In the genomic region with DNA sequence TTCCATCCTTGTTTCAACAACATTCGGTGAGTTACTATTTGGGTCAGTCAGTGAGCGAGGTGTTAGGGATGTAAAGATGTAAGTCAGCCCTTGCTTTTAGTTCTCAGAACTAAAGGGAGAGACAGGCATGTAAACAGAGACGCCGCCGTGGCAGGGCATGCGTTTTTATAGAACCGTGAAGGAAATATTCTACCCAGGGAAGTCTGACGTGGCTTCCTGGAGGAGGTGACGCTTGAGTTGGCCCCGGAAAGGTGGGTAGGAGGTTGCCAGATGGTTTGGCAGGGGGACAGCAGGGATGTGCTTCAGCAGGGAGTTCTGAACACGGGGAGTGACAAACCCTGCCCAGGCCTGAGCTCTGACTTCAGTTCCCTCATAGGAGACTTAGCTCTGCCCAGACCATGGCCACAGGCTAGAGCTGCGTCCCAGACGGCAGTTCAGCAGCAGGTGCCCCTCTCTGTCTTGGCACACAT, we compare ENCODE assay signal across 12 cellular contexts. TPM values are rescaled to one million over a fixed set of nuclear protein-coding genes. Genes with fewer than 3 reads are reported as not detected.
A peak's percentile ranks its signal among the peaks of the same experiment; 100 is the strongest.
DNase-seq lines count a peak whose midpoint lies in the region; ATAC-seq, FAIRE-seq and TF ChIP-seq lines count a peak whose summit lies in the region.
"Had no signal": no experiment of that assay in that cellular context is flagged by ENCODE, and none has a peak within 500 bp of the region (broad histone marks: within the 10 kb centered on the region; RNA-seq: fewer than 3 reads in every experiment).

No MANE protein-coding gene starts in this region.

- no TSS peak for BruUV-seq in GM12878 (replicated peaks; lab: Mats Ljungman, UMichigan)
- BruUV-seq in mammary epithelial cell (replicated peaks; lab: Mats Ljungman, UMichigan), result no TSS peak

- H3K79me2 ChIP-seq in GM12878 (ENCODE audit: control insufficient read depth, insufficient read depth, low read length) (no peaks in the 10 kb centered on the region), mammary epithelial cell (ENCODE audit: insufficient read depth, low read length) (no peaks in the 10 kb centered on the region)

- 7% methylated on average over 13 of the region's 13 CpGs for WGBS in GM12878 (ENCODE audit: insufficient coverage, insufficient replicate concordance, low lambda C conversion rate, missing lambda C conversion rate)
- WGBS in mammary epithelial cell (ENCODE audit: low coverage, missing lambda C conversion rate), result 90% methylated on average over 11 of the region's 13 CpGs

- peaks cover 14% of the 10 kb centered on the region for H3K4me1 ChIP-seq in GM12878 (ENCODE audit: control insufficient read depth, insufficient read depth, low read length)
- H3K4me1 ChIP-seq in stomach smooth muscle (ENCODE audit: control insufficient read depth, insufficient read depth, low read length), result peaks cover 25% of the 10 kb centered on the region
- no peaks in the 10 kb centered on the region for H3K4me1 ChIP-seq in mammary epithelial cell (ENCODE audit: insufficient read depth, low read length)

- RAD21 ChIA-PET in GM12878 (lab: Charles Lee; ENCODE audit: unreplicated experiment), result no interaction called here

- SMC1A ChIA-PET in GM12878 (lab: Charles Lee; ENCODE audit: uncharacterized antibody, unreplicated experiment), result no interaction called here

- H3K9me3 ChIP-seq in GM12878 (replicated peaks; ENCODE audit: control insufficient read depth, insufficient read depth, low read length) (no peaks in the 10 kb centered on the region), stomach smooth muscle (ENCODE audit: control insufficient read depth in 2 of 2, low read length in 2 of 2) (no peaks in the 10 kb centered on the region), mammary epithelial cell (replicated peaks; ENCODE audit: insufficient read depth, low read length) (no peaks in the 10 kb centered on the region)

- FAIRE-seq in GM12878 (lab: Jason Lieb, UNC), result no peak
- FAIRE-seq: colon had no signal

- DNase-seq in NCI-H2171 (lab: John Stamatoyannopoulos, UW) (peak; percentile 3), GM12878 (ENCODE audit: low read depth, low spot score) (no peak), left kidney (ENCODE audit: low read depth, low spot score) (peak; percentile 60), mammary epithelial cell (no peak), NCI-H2107 treated with DMSO at 0.1 percent for 48 hours (lab: John Stamatoyannopoulos, UW; ENCODE audit: unreplicated experiment) (no peak), 8988T (no peak)
- DNase-seq: DMS53, naive B cell, NCI-H1436 treated with DMSO at 0.1 percent for 48 hours, T-helper 9 cell had no signal

- dilution Hi-C loops in mammary epithelial cell (cut with HindIII; ENCODE audit: low sequenced_read_pairs), result loop anchor here (5.0 to 25.0 kb wide), 2 partner anchors 56 to 366 kb away; no protein-coding TSS in a partner anchor

- POLR2A ChIA-PET in GM12878 (lab: Charles Lee), result no interaction called here

- no peak for TF ChIP-seq EP300 in GM12878 (IDR thresholded peaks at IDR 0.05; ENCODE audit: borderline replicate concordance in 1 of 2, control insufficient read depth in 1 of 2, low read depth in 2 of 2, low read length in 2 of 2)

- H3K27me3 ChIP-seq in GM12878 (replicated peaks in 1 of 2; ENCODE audit: control insufficient read depth in 2 of 2, insufficient read depth in 2 of 2, low read length in 1 of 2) (peaks cover 1 to 2% of the 10 kb centered on the region in 2 experiments; a peak in 2 of 4 replicates), stomach smooth muscle (ENCODE audit: control insufficient read depth in 1 of 2, insufficient read depth in 2 of 2, low read length in 2 of 2) (no peaks in the 10 kb centered on the region), mammary epithelial cell (ENCODE audit: insufficient read depth, low read length) (no peaks in the 10 kb centered on the region)

- no peak overlapping the region for H3K4me2 ChIP-seq in GM12878 (ENCODE audit: control insufficient read depth, insufficient read depth)
- no peak overlapping the region for H3K4me2 ChIP-seq in mammary epithelial cell (ENCODE audit: insufficient read depth, low read depth, low read length)

- H3K36me3 ChIP-seq in GM12878 (ENCODE audit: control insufficient read depth in 2 of 2, insufficient read depth in 2 of 2, low read length in 1 of 2), result no peaks in the 10 kb centered on the region
- H3K36me3 ChIP-seq in stomach smooth muscle (ENCODE audit: control insufficient read depth in 2 of 2, insufficient read depth in 2 of 2, low read length in 2 of 2), result peaks cover 9 to 20% of the 10 kb centered on the region in 2 donors
- peaks cover 25% of the 10 kb centered on the region for H3K36me3 ChIP-seq in mammary epithelial cell (ENCODE audit: insufficient read depth, low read length)

- H2AFZ ChIP-seq in GM12878 (ENCODE audit: control insufficient read depth, low read depth, low read length) (no peak overlapping the region), mammary epithelial cell (ENCODE audit: low read depth, low read length) (no peak overlapping the region)

- no peak for TF ChIP-seq POLR2A in GM12878 (IDR thresholded peaks at IDR 0.05; ENCODE audit: low read depth, low read length)

- in situ Hi-C loops in GM12878 (cut with MboI), result no loop called here
- in situ Hi-C loops in mammary epithelial cell (cut with MboI; ENCODE audit: low sequenced_read_pairs in 2 of 2), result loop anchor here in 1 of 2 donors (25.0 kb wide), 1 partner anchor 366 kb away; no protein-coding TSS in a partner anchor

- no peak for TF ChIP-seq CTCF in GM12878 (IDR thresholded peaks at IDR 0.05 in 2 of 3, conservative IDR thresholded peaks at IDR 0.05 in 1 of 3; ENCODE audit: control insufficient read depth in 2 of 3, extremely low read depth in 1 of 3, insufficient read depth in 1 of 3, low read depth in 3 of 3, low read length in 3 of 3)
- TF ChIP-seq CTCF in mammary epithelial cell (conservative IDR thresholded peaks at IDR 0.05 in 1 of 2, IDR thresholded peaks at IDR 0.05 in 1 of 2; ENCODE audit: extremely low read depth in 1 of 2, insufficient read depth in 1 of 2, low read depth in 1 of 2, low read length in 2 of 2), result no peak

- H4K20me1 ChIP-seq in GM12878 (ENCODE audit: control insufficient read depth, insufficient read depth) (peaks cover 3% of the 10 kb centered on the region; the same call in 1 of the 2 replicates), mammary epithelial cell (ENCODE audit: insufficient read depth, low read length) (no peaks in the 10 kb centered on the region)

- no peak for TF ChIP-seq RAD21 in GM12878 (IDR thresholded peaks at IDR 0.05; ENCODE audit: insufficient read depth, low read depth, low read length)

- H3K4me3 ChIP-seq in GM12878 (no peak overlapping the region), stomach smooth muscle (ENCODE audit: low read length in 2 of 2) (no peak overlapping the region), mammary epithelial cell (replicated peaks in 1 of 3; ENCODE audit: insufficient read depth in 1 of 3, low read depth in 2 of 3, low read length in 3 of 3) (no peak overlapping the region)

- intact Hi-C loops in GM12878 (cut with micrococcal nuclease; ENCODE audit: unreplicated experiment), result no loop called here
- intact Hi-C loops in mammary epithelial cell (cut with micrococcal nuclease), result no loop called here

- ATAC-seq in GM12878, result 0 out of 3 replicates have a peak, but pooled peaks have one; percentile 13

- no peak overlapping the region for H3K27ac ChIP-seq in GM12878 (ENCODE audit: control insufficient read depth, insufficient read depth)
- H3K27ac ChIP-seq in stomach smooth muscle (ENCODE audit: low read length), result peak overlapping the region; percentile 88
- H3K27ac ChIP-seq in mammary epithelial cell (ENCODE audit: insufficient read depth, low read depth, low read length), result no peak overlapping the region

- CTCF ChIA-PET in GM12878 (lab: Yijun Ruan, JAX) (interaction anchor here (0.7 to 1.0 kb wide), 2 partner anchors 24 to 550 kb away, joined by 3 to 5 read pairs; a partner anchor contains a TSS), mammary epithelial cell (lab: Charles Lee; ENCODE audit: low non-redundant PET) (interaction anchor here (0.6 kb wide), 1 partner anchor 193 kb away, joined by 5 read pairs; no protein-coding TSS in a partner anchor)

- H3K9ac ChIP-seq in GM12878 (ENCODE audit: control insufficient read depth, insufficient read depth, low read length), result no peak overlapping the region
- H3K9ac ChIP-seq in stomach smooth muscle (ENCODE audit: low read length in 2 of 2), result peak overlapping the region; percentile 13 to 68
- no peak overlapping the region for H3K9ac ChIP-seq in mammary epithelial cell (ENCODE audit: insufficient read depth, low read length)

RNA-seq across cellular contexts. Expression of a gene that starts 23.5 kb away (rescaled TPM):
- total RNA-seq in GM12878 (2013; cell fraction: nucleolus; rRNA removed), result 506 and 558 TPM in 2 replicates
- total RNA-seq in GM12878 (2014; rRNA removed) (1,643 and 1,672 TPM in 2 replicates), GM12878 (2014; rRNA removed; fragmentation: Illumina TruSeq; extraction: Trizol) (2,010 and 2,119 TPM in 2 replicates), GM12878 (2021) (1,730 and 1,880 TPM in 2 replicates), mammary epithelial cell (1,000 to 10,000 TPM in 1 of 2 donors, 100 to 1,000 TPM in 1; 731 to 1,237 TPM)
- 4,017 TPM for polyA plus RNA-seq in GM12878 (2011; ENCODE audit: low read depth)
- polyA plus RNA-seq in GM12878 (2011; rRNA removed) (2,588 and 2,966 TPM in 2 replicates), GM12878 (2014; fragmentation: Illumina TruSeq; extraction: Trizol) (2,219 and 2,318 TPM in 2 replicates), GM12878 (2014; fragmentation: Nextera tagmentation; extraction: Ambion mirVana) (1,000 to 10,000 TPM; 5,836 to 8,551 TPM), GM12878 (2014; rRNA removed) (2,664 and 2,752 TPM in 2 replicates), GM12878 (2016; fragmentation: Nextera tagmentation; extraction: Ambion mirVana) (1,000 to 10,000 TPM; 2,013 to 2,197 TPM), mammary epithelial cell (2,160 TPM)
- polyA plus RNA-seq in GM12878 (2011; cell fraction: cytosol; rRNA removed), result 1,434 and 1,651 TPM in 2 replicates
- 583 and 722 TPM in 2 replicates for polyA plus RNA-seq in GM12878 (2011; cell fraction: nucleus; rRNA removed)
- 7,976 and 8,679 TPM in 2 replicates for polyA plus RNA-seq in GM12878 (2012)
- polyA minus RNA-seq in GM12878 (2011; rRNA and poly(A)+ RNA removed), result 294 and 425 TPM in 2 replicates
- 148 and 188 TPM in 2 replicates for polyA minus RNA-seq in GM12878 (2011; cell fraction: cytosol; rRNA and poly(A)+ RNA removed)
- polyA minus RNA-seq in GM12878 (2011; cell fraction: nucleus; rRNA and poly(A)+ RNA removed), result 104 and 147 TPM in 2 replicates
- polyA minus RNA-seq in mammary epithelial cell, result 891 TPM

Comparison
In these comparisons a context has a peak if more than half of its experiments do, and no peak if none do; other contexts are left out.
1. DNase-seq: peak in NCI-H2171 (single experiment) and left kidney (single experiment); none in GM12878 (single experiment), mammary epithelial cell (single experiment), NCI-H2107 treated with DMSO at 0.1 percent for 48 hours (single experiment) and 8988T (single experiment).
2. H3K9ac ChIP-seq: peak in stomach smooth muscle (2 of 2); none in GM12878 (single experiment) and mammary epithelial cell (single experiment).